Comparison of ENCODE assay signal across 1 cellular context in genomic region chr14:56949828-56950227, GRCh38.
TF ChIP-seq lines count a peak whose summit lies in the region.

No MANE protein-coding gene starts in this region.

TF ChIP-seq in HEK293, 187 proteins besides CTCF, POLR2A, EP300 and RAD21 (continued from another document):
- TF ChIP-seq ZBTB10 (tag by site-specific recombination; IDR thresholded peaks at IDR 0.05) (no peak), ZBTB6 (tag by site-specific recombination; IDR thresholded peaks at IDR 0.05) (no peak), AEBP2 (tag by site-specific recombination; IDR thresholded peaks at IDR 0.05; ENCODE audit: borderline replicate concordance) (no peak), ZNF362 (tag by site-specific recombination; IDR thresholded peaks at IDR 0.05) (peak; percentile 42; the same call in 1 of the 2 replicates), ZNF398 (tag by site-specific recombination; IDR thresholded peaks at IDR 0.05) (0 out of 2 replicates have a peak, but pooled peaks have one; percentile 22), ZNF146 (tag by site-specific recombination; IDR thresholded peaks at IDR 0.05) (no peak), MYNN (tag by site-specific recombination; IDR thresholded peaks at IDR 0.05; ENCODE audit: borderline replicate concordance) (no peak), ZNF221 (tag by site-specific recombination; IDR thresholded peaks at IDR 0.05; ENCODE audit: borderline replicate concordance) (no peak), ZNF660 (tag by site-specific recombination; IDR thresholded peaks at IDR 0.05) (peak; percentile 40; the same call in 1 of the 2 replicates), ZNF211 (tag by site-specific recombination; IDR thresholded peaks at IDR 0.05; ENCODE audit: low read depth) (no peak), PRDM6 (tag by site-specific recombination; IDR thresholded peaks at IDR 0.05) (no peak), IKZF3 (tag by site-specific recombination; IDR thresholded peaks at IDR 0.05) (no peak), ZNF266 (tag by site-specific recombination; IDR thresholded peaks at IDR 0.05; ENCODE audit: low read depth) (no peak), ZNF510 (tag by site-specific recombination; IDR thresholded peaks at IDR 0.05; ENCODE audit: insufficient replicate concordance) (no peak), ZNF585B (tag by site-specific recombination; IDR thresholded peaks at IDR 0.05) (no peak), ZNF624 (tag by site-specific recombination; IDR thresholded peaks at IDR 0.05) (no peak), PATZ1 (tag by site-specific recombination; IDR thresholded peaks at IDR 0.05) (no peak), ZNF169 (tag by site-specific recombination; IDR thresholded peaks at IDR 0.05) (no peak), ZNF747 (tag by site-specific recombination; IDR thresholded peaks at IDR 0.05) (no peak), ZNF677 (tag by site-specific recombination; IDR thresholded peaks at IDR 0.05) (no peak), SCRT2 (tag by site-specific recombination; IDR thresholded peaks at IDR 0.05) (no peak), TCF7L2 (IDR thresholded peaks at IDR 0.05; ENCODE audit: borderline replicate concordance, low read depth, low read length) (no peak), HOXA7 (CRISPR knock-in tag; IDR thresholded peaks at IDR 0.05; ENCODE audit: borderline replicate concordance) (no peak), REPIN1 (tag by site-specific recombination; IDR thresholded peaks at IDR 0.05; ENCODE audit: low read depth) (no peak), ZNF10 (tag by site-specific recombination; IDR thresholded peaks at IDR 0.05) (0 out of 2 replicates have a peak, but pooled peaks have one; percentile 16), ZNF580 (tag by site-specific recombination; IDR thresholded peaks at IDR 0.05) (no peak), ZNF354C (tag by site-specific recombination; IDR thresholded peaks at IDR 0.05; ENCODE audit: borderline replicate concordance, low read depth) (no peak), ZFP3 (tag by site-specific recombination; IDR thresholded peaks at IDR 0.05; ENCODE audit: low read depth) (no peak), OVOL3 (tag by site-specific recombination; IDR thresholded peaks at IDR 0.05) (no peak), ZSCAN18 (tag by site-specific recombination; IDR thresholded peaks at IDR 0.05) (no peak), ZNF513 (tag by site-specific recombination; IDR thresholded peaks at IDR 0.05) (no peak), SP7 (tag by site-specific recombination; IDR thresholded peaks at IDR 0.05) (no peak), KLF9 (tag by site-specific recombination; IDR thresholded peaks at IDR 0.05; ENCODE audit: low read depth) (0 out of 2 replicates have a peak, but pooled peaks have one; percentile 27), ZSCAN16 (tag by site-specific recombination; IDR thresholded peaks at IDR 0.05) (no peak), PRDM10 (tag by site-specific recombination; IDR thresholded peaks at IDR 0.05) (peak; percentile 63), ZNF514 (tag by site-specific recombination; IDR thresholded peaks at IDR 0.05) (no peak)
